Comparison of ENCODE assay signal across 12 cellular contexts in the genomic region with DNA sequence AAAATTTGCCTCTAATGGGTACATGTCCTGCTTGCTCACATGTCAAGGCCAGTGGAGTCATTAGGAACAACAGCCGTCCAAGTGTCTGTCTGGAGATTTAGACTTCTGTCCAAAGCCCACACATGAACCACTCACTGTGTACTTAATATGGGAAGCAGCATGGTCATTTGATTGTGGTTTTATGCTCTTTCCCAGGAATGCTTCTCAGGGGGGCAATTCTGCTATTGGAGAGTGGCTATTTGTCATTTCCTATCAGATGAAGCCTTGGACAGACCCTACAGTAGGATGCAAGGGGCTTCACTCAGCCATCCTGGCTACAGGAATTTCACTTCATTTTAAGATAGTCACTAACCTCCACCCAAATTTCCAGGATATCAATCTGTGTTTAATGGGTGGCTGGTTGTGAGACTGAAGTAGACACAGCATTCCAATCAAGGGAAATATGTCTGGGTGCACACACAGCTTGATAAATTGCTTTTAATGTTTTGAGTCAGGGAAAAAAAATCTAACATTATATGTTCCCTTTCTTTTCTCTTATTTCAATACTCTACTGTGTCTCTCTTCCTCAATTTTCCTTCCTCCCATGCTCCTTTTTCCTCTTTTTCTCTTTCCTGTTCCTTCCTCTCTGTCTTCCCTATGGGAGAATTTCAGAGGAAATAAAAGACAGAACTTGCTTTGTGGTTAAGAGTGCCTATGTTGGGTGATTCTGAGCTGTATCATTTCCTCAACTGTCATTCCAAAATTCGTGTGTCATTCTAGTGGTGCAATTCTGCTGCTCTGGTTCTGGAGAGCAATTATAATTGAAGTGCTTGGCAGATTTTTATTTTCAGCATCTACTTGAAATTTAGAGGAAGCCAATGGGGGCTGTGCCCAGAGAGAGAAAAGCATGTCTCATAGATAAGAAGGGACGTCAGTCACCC.
DNase-seq lines count a peak whose midpoint lies in the region; ATAC-seq and TF ChIP-seq lines count a peak whose summit lies in the region.
"Had no signal": no experiment of that assay in that cellular context is flagged by ENCODE, and none has a peak within 500 bp of the region (broad histone marks: within the 10 kb centered on the region; RNA-seq: fewer than 3 reads in every experiment).

No MANE protein-coding gene starts in this region.

- no peaks in the 10 kb centered on the region for H3K36me3 ChIP-seq in A673 (ENCODE audit: insufficient read depth, low read length, poor library complexity, severe bottlenecking)
- H3K36me3 ChIP-seq: colonic mucosa had no signal

- peaks cover 6% of the 10 kb centered on the region for H3K27me3 ChIP-seq in A673 (replicated peaks; ENCODE audit: insufficient read depth, low read depth, low read length, poor library complexity)
- H3K27me3 ChIP-seq: colonic mucosa had no signal

- H3K9me3 ChIP-seq in A673 (ENCODE audit: low read depth, low read length, poor library complexity, severe bottlenecking) = no peaks in the 10 kb centered on the region
- H3K9me3 ChIP-seq: colonic mucosa had no signal

- TF ChIP-seq CTCF in HFF-Myc (IDR thresholded peaks at IDR 0.05; ENCODE audit: low read depth, low read length, missing control alignments) (no peak), RWPE1 (conservative IDR thresholded peaks at IDR 0.05; ENCODE audit: low read depth) (no peak), A673 (conservative IDR thresholded peaks at IDR 0.05; ENCODE audit: low read depth, low read length) (no peak)

- intact Hi-C loops in A673 (cut with micrococcal nuclease; ENCODE audit: unreplicated experiment) = no loop called here

- no TSS peak for BruUV-seq in A673 (replicated peaks; lab: Mats Ljungman, UMichigan)

- H3K4me3 ChIP-seq in HFF-Myc (replicated peaks; ENCODE audit: low read depth, low read length) (no peak overlapping the region), skeletal muscle cell (ENCODE audit: low read depth, low read length) (no peak overlapping the region), A673 (ENCODE audit: low read depth, low read length, poor library complexity, severe bottlenecking) (no peak overlapping the region)
- H3K4me3 ChIP-seq: colonic mucosa, GM12878 had no signal

- DNase-seq in HFF-Myc (ENCODE audit: extremely low read depth, low read depth) (peak; percentile 37), RWPE1 (ENCODE audit: low spot score) (peak; percentile 32), fibroblast of peridontal ligament (ENCODE audit: extremely low read depth) (peak; percentile 77), skeletal muscle cell (ENCODE audit: low read depth) (peak; percentile 72), A673 (ENCODE audit: low spot score) (no peak), GM19240 (ENCODE audit: insufficient read length, low spot score) (no peak)
- DNase-seq: activated CD4-positive, CD25-positive, alpha-beta regulatory T cell treated with anti-CD3 and anti-CD28 coated beads, Interleukin-2, amount 50 U/mL, for 72 hours; colonic mucosa; Kasumi-1; stimulated activated CD4-positive, alpha-beta T cell treated with anti-CD3 and anti-CD28 coated beads, Interleukin-4, amount 100 ng/mL, for 4 hours had no signal

- no peak for ATAC-seq in GM21717 (IDR thresholded peaks at IDR 0.05; ENCODE audit: unreplicated experiment)
- ATAC-seq: GM12878 had no signal

- CTCF ChIA-PET in RWPE1 (lab: Yijun Ruan, JAX) = interaction anchor here (0.7 kb wide), 1 partner anchor 531 kb away, joined by 3 read pairs; no protein-coding TSS in a partner anchor
- CTCF ChIA-PET in A673 (lab: Charles Lee) = no interaction called here

- no peaks in the 10 kb centered on the region for H3K4me1 ChIP-seq in A673 (ENCODE audit: insufficient read depth, low read length, poor library complexity, severe bottlenecking)
- H3K4me1 ChIP-seq: colonic mucosa had no signal

- POLR2A ChIA-PET in RWPE1 (lab: Yijun Ruan, JAX; ENCODE audit: low non-redundant PET) (no interaction called here), A673 (lab: Charles Lee; ENCODE audit: low non-redundant PET) (no interaction called here)

- H3K27ac ChIP-seq in RWPE1 (no peak overlapping the region), A673 (ENCODE audit: low read depth, low read length, poor library complexity, severe bottlenecking) (no peak overlapping the region)
- H3K27ac ChIP-seq: colonic mucosa had no signal

Comparison
In these comparisons a context has a peak if more than half of its experiments do, and no peak if none do; other contexts are left out.
1. DNase-seq: peak in HFF-Myc (single experiment), RWPE1 (single experiment), fibroblast of peridontal ligament (single experiment) and skeletal muscle cell (single experiment); none in A673 (single experiment) and GM19240 (single experiment).